In genomic region chr6:114154812-114155211, GRCh38 we compare ENCODE assay signal across 25 cellular contexts.
"Had no signal": no experiment of that assay in that cellular context is flagged by ENCODE, and none has a peak within 500 bp of the region (broad histone marks: within the 10 kb centered on the region; RNA-seq: fewer than 3 reads in every experiment).

No MANE protein-coding gene starts in this region.

- DNase-seq: MM.1S; NCI-H1092 treated with DMSO at 0.1 percent for 48 hours; NCI-H1436; NCI-H187; NCI-H2029; NCI-H2081 treated with DMSO at 0.1 percent for 48 hours; NCI-H2171; NCI-H226; NCI-H446; NCI-H510A; NCI-H524 treated with DMSO at 0.1 percent for 48 hours; NCI-H69; NCI-H774; NK-92 treated with Interleukin-12 subunit alpha and Interleukin-12 subunit beta, amount 100 ng/mL, for 24 hours; PC-3; SHP77; SK-N-SH; SW 1271; T-cell had no signal

- H3K4me3 ChIP-seq: K562 had no signal

- H3K9me3 Mint-ChIP-seq: T-cell had no signal

- H3K4me3 Mint-ChIP-seq: IgD-negative memory B cell, T-cell had no signal

- H3K4me1 Mint-ChIP-seq: IgD-negative memory B cell, T-cell had no signal

- ATAC-seq: HepG2, K562, Panc1, PC-3, T-cell had no signal

- H3K9ac ChIP-seq: KMS-11, SK-N-SH had no signal

- H3K36me3 Mint-ChIP-seq: IgD-negative memory B cell, T-cell had no signal

- H3K27ac Mint-ChIP-seq: IgD-negative memory B cell, T-cell had no signal

- H3K27ac ChIP-seq: KMS-11, RWPE1 had no signal

- H3K4me2 ChIP-seq: KMS-11, SK-N-SH had no signal

- H3K9me3 ChIP-seq: SK-N-SH had no signal
